Comparison of ENCODE assay signal across 19 cellular contexts in genomic region chr11:64753019-64753379, GRCh38. TPM values are rescaled to one million over a fixed set of nuclear protein-coding genes. Genes with fewer than 3 reads are reported as not detected.
A peak's percentile ranks its signal among the peaks of the same experiment; 100 is the strongest.
DNase-seq lines count a peak whose midpoint lies in the region; ATAC-seq and TF ChIP-seq lines count a peak whose summit lies in the region.
"Had no signal": no experiment of that assay in that cellular context is flagged by ENCODE, and none has a peak within 500 bp of the region (broad histone marks: within the 10 kb centered on the region; RNA-seq: fewer than 3 reads in every experiment).

No MANE protein-coding gene starts in this region.

- H3K36me3 ChIP-seq in IMR-90 (ENCODE audit: control insufficient read depth, insufficient read depth, low read length) (no peaks in the 10 kb centered on the region), gastroesophageal sphincter (peaks cover 0 to 63% of the 10 kb centered on the region in 2 donors)

- H3K9me3 Mint-ChIP-seq in activated CD8-positive, alpha-beta T cell treated with anti-CD3 and anti-CD28 coated beads, Interleukin-2, amount 10 ng/mL, durations not matched to agents 7 days and 5 days (ENCODE audit: insufficient read depth), result no peaks in the 10 kb centered on the region
- no peaks in the 10 kb centered on the region for H3K9me3 Mint-ChIP-seq in activated CD8-positive, alpha-beta T cell treated with anti-CD3 and anti-CD28 coated beads for 36 hours

- H3K27me3 ChIP-seq in IMR-90 (ENCODE audit: control insufficient read depth, insufficient read depth, low read length) (no peaks in the 10 kb centered on the region), gastroesophageal sphincter (no peaks in the 10 kb centered on the region)

- no peak overlapping the region for H3K9ac ChIP-seq in IMR-90 (ENCODE audit: low read depth, low read length)
- H3K9ac ChIP-seq: GM23248 had no signal

- no peaks in the 10 kb centered on the region for H3K27me3 Mint-ChIP-seq in activated CD8-positive, alpha-beta T cell treated with anti-CD3 and anti-CD28 coated beads, Interleukin-2, amount 10 ng/mL, durations not matched to agents 7 days and 5 days (ENCODE audit: low read depth)
- no peaks in the 10 kb centered on the region for H3K27me3 Mint-ChIP-seq in activated CD8-positive, alpha-beta T cell treated with anti-CD3 and anti-CD28 coated beads for 36 hours

- H3K4me3 Mint-ChIP-seq in activated CD8-positive, alpha-beta T cell treated with anti-CD3 and anti-CD28 coated beads, Interleukin-2, amount 10 ng/mL, durations not matched to agents 7 days and 5 days, result no peak overlapping the region
- no peak overlapping the region for H3K4me3 Mint-ChIP-seq in activated CD8-positive, alpha-beta T cell treated with anti-CD3 and anti-CD28 coated beads for 36 hours

- no peak overlapping the region for H3K18ac ChIP-seq in IMR-90 (ENCODE audit: low read depth, low read length)

- H3K56ac ChIP-seq in IMR-90 (ENCODE audit: extremely low read depth, insufficient read depth, low read length), result no peak overlapping the region

- no peaks in the 10 kb centered on the region for H3K79me1 ChIP-seq in IMR-90 (ENCODE audit: low read depth in 1 of 2, low read length in 2 of 2)

- in situ Hi-C loops in IMR-90 (cut with MboI; ENCODE audit: low sequenced_read_pairs), result no loop called here

- WGBS in IMR-90 (ENCODE audit: extremely low coverage in 2 of 2, insufficient read length in 1 of 2), 2 experiments, result 88% methylated on average over 5 of the region's 7 CpGs; no CpG with 5 or more reads in 1 of the 2 experiments
- WGBS in gastroesophageal sphincter (ENCODE audit: low coverage in 1 of 2), 2 donors, result 71 to 100% methylated on average over 1 of the region's 7 CpGs

- H3K4ac ChIP-seq in IMR-90 (ENCODE audit: low read depth, low read length), result no peak overlapping the region

- H2AFZ ChIP-seq in IMR-90 (replicated peaks; ENCODE audit: low read length, poor library complexity), result peak overlapping the region; percentile 58
- H2AFZ ChIP-seq: GM23248 had no signal

- TF ChIP-seq POLR2A in IMR-90 (IDR thresholded peaks at IDR 0.05; ENCODE audit: low read depth, low read length) (no peak), gastroesophageal sphincter (IDR thresholded peaks at IDR 0.05) (no peak)

- H4K8ac ChIP-seq in IMR-90 (ENCODE audit: low read depth in 2 of 2, low read length in 2 of 2), result no peak overlapping the region

- H3K9me3 ChIP-seq in IMR-90 (ENCODE audit: control insufficient read depth, insufficient read depth, low read length), result no peaks in the 10 kb centered on the region
- no peaks in the 10 kb centered on the region for H3K9me3 ChIP-seq in gastroesophageal sphincter

- POLR2A ChIA-PET in activated CD8-positive, alpha-beta T cell treated with anti-CD3 and anti-CD28 coated beads, Interleukin-2, amount 10 ng/mL, durations not matched to agents 7 days and 5 days (lab: Charles Lee), result interaction anchor here (2.2 kb wide), 1 partner anchor 11 kb away, joined by 9 read pairs; no protein-coding TSS in a partner anchor
- POLR2A ChIA-PET in activated CD8-positive, alpha-beta T cell treated with anti-CD3 and anti-CD28 coated beads for 36 hours (lab: Charles Lee), result interaction anchor here (16.1 kb wide), 1 partner anchor 14 kb away, joined by 331 read pairs; the partner anchor contains the start of genes PYGM and SF1
- POLR2A ChIA-PET in IMR-90 (lab: Charles Lee; ENCODE audit: unreplicated experiment), result no interaction called here

- no peak for TF ChIP-seq CTCF in activated CD8-positive, alpha-beta T cell treated with anti-CD3 and anti-CD28 coated beads for 36 hours (IDR thresholded peaks at IDR 0.05)
- TF ChIP-seq CTCF in IMR-90 (conservative IDR thresholded peaks at IDR 0.05; ENCODE audit: low read depth, low read length) (no peak), gastroesophageal sphincter (IDR thresholded peaks at IDR 0.05) (no peak), foreskin fibroblast (IDR thresholded peaks at IDR 0.05; ENCODE audit: low read depth, low read length) (no peak)

- no peak overlapping the region for H2BK20ac ChIP-seq in IMR-90 (ENCODE audit: low read depth, low read length)

- no peak overlapping the region for H4K91ac ChIP-seq in IMR-90 (ENCODE audit: insufficient read depth, low read depth, low read length)

- H3K4me1 ChIP-seq in IMR-90 (ENCODE audit: control insufficient read depth, insufficient read depth, low read length) (peaks cover 3% of the 10 kb centered on the region; the same call in 1 of the 2 replicates), gastroesophageal sphincter (peaks cover 0 to 10% (median 0%) of the 10 kb centered on the region in 3 donors)

- no peak overlapping the region for H2AK5ac ChIP-seq in IMR-90 (ENCODE audit: low read depth, low read length)

- no peak overlapping the region for H3K4me2 ChIP-seq in IMR-90 (ENCODE audit: low read depth, low read length)

- H2AK9ac ChIP-seq in IMR-90 (replicated peaks; ENCODE audit: low read depth, low read length, poor library complexity), result no peak overlapping the region

- DNase-seq in activated CD8-positive, alpha-beta T cell treated with anti-CD3 and anti-CD28 coated beads, Interleukin-2, amount 10 ng/mL, durations not matched to agents 7 days and 5 days, result no peak
- no peak for DNase-seq in activated CD8-positive, alpha-beta T cell treated with anti-CD3 and anti-CD28 coated beads for 36 hours
- no peak for DNase-seq in IMR-90
- DNase-seq in sciatic nerve (ENCODE audit: low spot score), result peak; percentile 34
- DNase-seq in foreskin fibroblast, result no peak
- DNase-seq: 8988T; GDM1; GM23248; KBM-7; NCI-H1105 treated with DMSO at 0.1 percent for 48 hours; NCI-H1694; NCI-H2081 treated with DMSO at 0.1 percent for 48 hours; NK-92 treated with Interleukin-12 subunit alpha and Interleukin-12 subunit beta, amount 100 ng/mL, for 24 hours; SHP77 treated with DMSO at 0.1 percent for 48 hours had no signal

- H3K4me3 ChIP-seq in IMR-90 (ENCODE audit: insufficient read depth, low read depth, low read length), result no peak overlapping the region
- H3K4me3 ChIP-seq in gastroesophageal sphincter, result no peak overlapping the region
- no peak overlapping the region for H3K4me3 ChIP-seq in foreskin fibroblast (ENCODE audit: low read depth in 1 of 2, low read length in 2 of 2)
- H3K4me3 ChIP-seq: GM23248 had no signal

- H3K36me3 Mint-ChIP-seq in activated CD8-positive, alpha-beta T cell treated with anti-CD3 and anti-CD28 coated beads, Interleukin-2, amount 10 ng/mL, durations not matched to agents 7 days and 5 days (ENCODE audit: low read depth), result peaks cover 10% of the 10 kb centered on the region
- H3K36me3 Mint-ChIP-seq in activated CD8-positive, alpha-beta T cell treated with anti-CD3 and anti-CD28 coated beads for 36 hours (ENCODE audit: low read depth), result peaks cover 10% of the 10 kb centered on the region

- H4K20me1 ChIP-seq in IMR-90 (ENCODE audit: insufficient read depth, low read length), result peaks cover 8% of the 10 kb centered on the region

- peak overlapping the region; percentile 34 for H3K27ac Mint-ChIP-seq in activated CD8-positive, alpha-beta T cell treated with anti-CD3 and anti-CD28 coated beads, Interleukin-2, amount 10 ng/mL, durations not matched to agents 7 days and 5 days
- H3K27ac Mint-ChIP-seq in activated CD8-positive, alpha-beta T cell treated with anti-CD3 and anti-CD28 coated beads for 36 hours, result no peak overlapping the region

- H3K14ac ChIP-seq in IMR-90 (replicated peaks; ENCODE audit: low read depth, low read length), result no peak overlapping the region

- peaks cover 3% of the 10 kb centered on the region for H3K9me1 ChIP-seq in IMR-90 (ENCODE audit: insufficient read depth, low read length)

- no peak for ATAC-seq in activated CD8-positive, alpha-beta T cell treated with anti-CD3 and anti-CD28 coated beads, Interleukin-2, amount 10 ng/mL, durations not matched to agents 7 days and 5 days
- ATAC-seq in activated CD8-positive, alpha-beta T cell treated with anti-CD3 and anti-CD28 coated beads for 36 hours, result no peak
- no peak for ATAC-seq in IMR-90 (ENCODE audit: low read depth)
- no peak for ATAC-seq in gastroesophageal sphincter
- ATAC-seq in sciatic nerve, result no peak
- no peak for ATAC-seq in HG02610 (IDR thresholded peaks at IDR 0.05; ENCODE audit: unreplicated experiment)
- ATAC-seq in HG03342 (IDR thresholded peaks at IDR 0.05; ENCODE audit: unreplicated experiment), result no peak

- dilution Hi-C loops in IMR-90 (cut with HindIII; ENCODE audit: low sequenced_read_pairs, unreplicated experiment), result no loop called here

- TF ChIP-seq RAD21 in IMR-90 (IDR thresholded peaks at IDR 0.05; ENCODE audit: low read length), result no peak

- TF ChIP-seq EP300 in gastroesophageal sphincter (IDR thresholded peaks at IDR 0.05), result no peak

- CTCF ChIA-PET in activated CD8-positive, alpha-beta T cell treated with anti-CD3 and anti-CD28 coated beads, Interleukin-2, amount 10 ng/mL, durations not matched to agents 7 days and 5 days (lab: Charles Lee), result interaction anchor here (1.6 to 11.9 kb wide), 2 partner anchors 9 to 15 kb away, joined by 3 to 149 read pairs; partner anchors contain the start of gene PYGM
- CTCF ChIA-PET in activated CD8-positive, alpha-beta T cell treated with anti-CD3 and anti-CD28 coated beads for 36 hours (lab: Charles Lee), result interaction anchor here (3.0 kb wide), 1 partner anchor 15 kb away, joined by 6 read pairs; no protein-coding TSS in a partner anchor
- CTCF ChIA-PET in IMR-90 (lab: Yijun Ruan, JAX), result no interaction called here

- no peak overlapping the region for H3K27ac ChIP-seq in IMR-90 (ENCODE audit: insufficient read depth, low read length)
- peak overlapping the region in 3 of 4 donors; percentile 10 to 86 (median 55) for H3K27ac ChIP-seq in gastroesophageal sphincter
- H3K27ac ChIP-seq: GM23248 had no signal

- intact Hi-C loops in activated CD8-positive, alpha-beta T cell treated with anti-CD3 and anti-CD28 coated beads for 36 hours (cut with micrococcal nuclease), result no loop called here
- intact Hi-C loops in IMR-90 (cut with micrococcal nuclease), result no loop called here
- intact Hi-C loops in sciatic nerve (cut with DNase I), result no loop called here

- BruUV-seq in IMR-90 (replicated peaks; lab: Mats Ljungman, UMichigan), result no TSS peak

- H4K5ac ChIP-seq in IMR-90 (ENCODE audit: low read depth, low read length), result no peak overlapping the region

- no peak overlapping the region for H2BK5ac ChIP-seq in IMR-90 (ENCODE audit: low read depth, low read length, poor library complexity, severe bottlenecking)

- no peak overlapping the region for H2BK15ac ChIP-seq in IMR-90 (ENCODE audit: low read depth, low read length)

- no peak overlapping the region for H2BK120ac ChIP-seq in IMR-90 (ENCODE audit: low read depth, low read length)

- no peak overlapping the region for H3K23ac ChIP-seq in IMR-90 (ENCODE audit: low read depth, low read length)

- peaks cover 19% of the 10 kb centered on the region for H3K4me1 Mint-ChIP-seq in activated CD8-positive, alpha-beta T cell treated with anti-CD3 and anti-CD28 coated beads, Interleukin-2, amount 10 ng/mL, durations not matched to agents 7 days and 5 days (ENCODE audit: low read depth)
- peaks cover 10% of the 10 kb centered on the region for H3K4me1 Mint-ChIP-seq in activated CD8-positive, alpha-beta T cell treated with anti-CD3 and anti-CD28 coated beads for 36 hours (ENCODE audit: low read depth)

RNA-seq across cellular contexts. Expression of gene PYGM, which starts 6.8 kb away (rescaled TPM):
- total RNA-seq in activated CD8-positive, alpha-beta T cell treated with anti-CD3 and anti-CD28 coated beads, Interleukin-2, amount 10 ng/mL, durations not matched to agents 7 days and 5 days, result 1 to 10 TPM; 2.9 to 4.7 TPM
- total RNA-seq in activated CD8-positive, alpha-beta T cell treated with anti-CD3 and anti-CD28 coated beads for 36 hours, result 1 to 10 TPM; 1.2 to 3.3 TPM
- total RNA-seq in IMR-90 (2012; rRNA removed), result under 0.01 and 0.18 TPM in 2 replicates
- polyA plus RNA-seq in IMR-90 (2012; rRNA removed), result 0.21 and 0.46 TPM in 2 replicates
- polyA plus RNA-seq in IMR-90 (2012; cell fraction: cytosol; rRNA removed), result 0.08 and 0.31 TPM in 2 replicates
- polyA plus RNA-seq in IMR-90 (2012; cell fraction: nucleus; rRNA removed; ENCODE audit: low replicate concordance), result 0.58 and 0.64 TPM in 2 replicates
- 10 to 100 TPM; 10.5 to 55.2 (median 32.8) TPM for total RNA-seq in gastroesophageal sphincter
- 8.1 TPM for total RNA-seq in sciatic nerve
- total RNA-seq: GM23248 had no signal
- polyA plus RNA-seq: GM23248 had no signal

RNA-seq across cellular contexts. Expression of gene RASGRP2, which starts 9.1 kb away (rescaled TPM):
- 100 to 1,000 TPM; 101 to 115 TPM for total RNA-seq in activated CD8-positive, alpha-beta T cell treated with anti-CD3 and anti-CD28 coated beads, Interleukin-2, amount 10 ng/mL, durations not matched to agents 7 days and 5 days
- total RNA-seq in activated CD8-positive, alpha-beta T cell treated with anti-CD3 and anti-CD28 coated beads for 36 hours, result 1 to 10 TPM; 7.8 to 8.2 TPM
- total RNA-seq in IMR-90 (2012; rRNA removed) (not detected in 2 replicates), gastroesophageal sphincter (10 to 100 TPM; 34.5 to 84.9 (median 41.1) TPM), sciatic nerve (39.7 TPM)
- 0.82 and 1.2 TPM in 2 replicates for polyA plus RNA-seq in IMR-90 (2012; rRNA removed)
- polyA plus RNA-seq in IMR-90 (2012; cell fraction: cytosol; rRNA removed), result 0.93 TPM in 1 of 2 replicates, not detected in the other
- 1.2 and 1.9 TPM in 2 replicates for polyA plus RNA-seq in IMR-90 (2012; cell fraction: nucleus; rRNA removed; ENCODE audit: low replicate concordance)
- total RNA-seq: GM23248, NCI-H460 had no signal

RNA-seq across cellular contexts. Expression of gene SF1, which starts 25.3 kb away (rescaled TPM):
- 100 to 1,000 TPM; 421 to 423 TPM for total RNA-seq in activated CD8-positive, alpha-beta T cell treated with anti-CD3 and anti-CD28 coated beads, Interleukin-2, amount 10 ng/mL, durations not matched to agents 7 days and 5 days
- total RNA-seq in activated CD8-positive, alpha-beta T cell treated with anti-CD3 and anti-CD28 coated beads for 36 hours, result 100 to 1,000 TPM; 325 to 342 TPM
- total RNA-seq in IMR-90 (2012; rRNA removed), result 56.8 and 76.1 TPM in 2 replicates
- 75.0 and 88.0 TPM in 2 replicates for polyA plus RNA-seq in IMR-90 (2012; rRNA removed)
- polyA plus RNA-seq in IMR-90 (2012; cell fraction: cytosol; rRNA removed), result 103 and 112 TPM in 2 replicates
- polyA plus RNA-seq in IMR-90 (2012; cell fraction: nucleus; rRNA removed; ENCODE audit: low replicate concordance), result 263 and 388 TPM in 2 replicates
- 100 to 1,000 TPM; 187 to 314 (median 253) TPM for total RNA-seq in gastroesophageal sphincter
- 366 TPM for total RNA-seq in sciatic nerve

RNA-seq across cellular contexts. Expression of gene NRXN2, which starts 30.0 kb away (rescaled TPM):
- under 1 TPM; 0.13 to 0.34 TPM for total RNA-seq in activated CD8-positive, alpha-beta T cell treated with anti-CD3 and anti-CD28 coated beads, Interleukin-2, amount 10 ng/mL, durations not matched to agents 7 days and 5 days
- under 1 TPM; 0.07 to 0.22 TPM for total RNA-seq in activated CD8-positive, alpha-beta T cell treated with anti-CD3 and anti-CD28 coated beads for 36 hours
- total RNA-seq in IMR-90 (2012; rRNA removed) (0.18 and 0.28 TPM in 2 replicates), gastroesophageal sphincter (10 to 100 TPM in 1 of 4 donors, 1 to 10 TPM in 3; 3.4 to 25.4 (median 5.0) TPM), sciatic nerve (13.7 TPM)
- 0.13 and 0.22 TPM in 2 replicates for polyA plus RNA-seq in IMR-90 (2012; rRNA removed)
- 0.17 and 0.21 TPM in 2 replicates for polyA plus RNA-seq in IMR-90 (2012; cell fraction: cytosol; rRNA removed)
- polyA plus RNA-seq in IMR-90 (2012; cell fraction: nucleus; rRNA removed; ENCODE audit: low replicate concordance), result 0.39 and 0.55 TPM in 2 replicates
- polyA plus RNA-seq: AG04450 had no signal

RNA-seq across cellular contexts. Expression of gene MAP4K2, which starts 50.0 kb away (rescaled TPM):
- 10 to 100 TPM; 84.2 to 90.2 TPM for total RNA-seq in activated CD8-positive, alpha-beta T cell treated with anti-CD3 and anti-CD28 coated beads, Interleukin-2, amount 10 ng/mL, durations not matched to agents 7 days and 5 days
- 10 to 100 TPM; 56.4 to 58.0 TPM for total RNA-seq in activated CD8-positive, alpha-beta T cell treated with anti-CD3 and anti-CD28 coated beads for 36 hours
- total RNA-seq in IMR-90 (2012; rRNA removed) (9.2 and 11.7 TPM in 2 replicates), gastroesophageal sphincter (10 to 100 TPM; 17.6 to 24.0 (median 19.6) TPM), sciatic nerve (18.0 TPM)
- polyA plus RNA-seq in IMR-90 (2012; rRNA removed), result 16.6 and 22.2 TPM in 2 replicates
- polyA plus RNA-seq in IMR-90 (2012; cell fraction: cytosol; rRNA removed), result 18.8 and 24.1 TPM in 2 replicates
- polyA plus RNA-seq in IMR-90 (2012; cell fraction: nucleus; rRNA removed; ENCODE audit: low replicate concordance), result 41.7 and 95.5 TPM in 2 replicates
